ENCODE assay signal across 23 cellular contexts in the genomic region with DNA sequence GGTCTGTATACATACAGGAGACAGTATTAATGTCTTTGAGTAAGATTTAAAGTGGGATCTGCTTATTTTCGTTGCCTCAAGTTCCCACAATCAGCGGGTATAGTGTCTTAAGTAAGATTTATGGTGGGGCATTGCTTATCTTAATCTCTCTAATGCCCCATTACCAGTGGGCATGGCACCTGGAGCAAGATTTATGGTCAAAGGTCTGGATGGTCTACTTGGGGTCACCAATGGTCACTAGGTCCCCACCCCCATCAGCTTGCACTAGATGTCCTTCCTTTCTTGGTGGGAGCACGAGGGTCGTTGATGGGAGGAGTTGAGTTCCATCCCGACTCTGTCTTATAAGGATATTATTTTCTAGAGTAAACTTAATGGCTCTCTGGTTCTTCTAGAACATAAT.
DNase-seq lines count a peak whose midpoint lies in the region; ATAC-seq and TF ChIP-seq lines count a peak whose summit lies in the region.
"Had no signal": no experiment of that assay in that cellular context is flagged by ENCODE, and none has a peak within 500 bp of the region (broad histone marks: within the 10 kb centered on the region; RNA-seq: fewer than 3 reads in every experiment).

No MANE protein-coding gene starts in this region.

- H3K36me3 Mint-ChIP-seq in activated T-helper 1 cell treated with anti-CD3 and anti-CD28 coated beads, Interleukin-12 subunit alpha, Interleukin-12 subunit beta, Interleukin-2, Interleukin-4 antibody, amounts not matched to agents 30 ng/mL and 10 ng/mL and 1 ng/mL, durations not matched to agents 14 hours and 24 hours and 36 hours (ENCODE audit: low read depth): no peaks in the 10 kb centered on the region
- H3K36me3 Mint-ChIP-seq: CD14-positive monocyte; CD4-positive, alpha-beta memory T cell; CD4-positive, CD25-positive, alpha-beta regulatory T cell; CD8-positive, alpha-beta memory T cell had no signal

- no peak overlapping the region for H3K27ac Mint-ChIP-seq in stimulated activated naive CD8-positive, alpha-beta T cell treated with anti-CD3 and anti-CD28 coated beads, Interleukin-15, amount 100 ng/mL, for 72 hours
- no peak overlapping the region for H3K27ac Mint-ChIP-seq in activated T-helper 1 cell treated with anti-CD3 and anti-CD28 coated beads, Interleukin-12 subunit alpha, Interleukin-12 subunit beta, Interleukin-2, Interleukin-4 antibody, amounts not matched to agents 30 ng/mL and 10 ng/mL and 1 ng/mL, durations not matched to agents 14 hours and 24 hours and 36 hours
- H3K27ac Mint-ChIP-seq: CD14-positive monocyte; CD4-positive, alpha-beta memory T cell; CD4-positive, CD25-positive, alpha-beta regulatory T cell; CD8-positive, alpha-beta memory T cell had no signal

- no peak overlapping the region for H3K4me3 Mint-ChIP-seq in stimulated activated naive CD8-positive, alpha-beta T cell treated with anti-CD3 and anti-CD28 coated beads, Interleukin-15, amount 100 ng/mL, for 72 hours
- H3K4me3 Mint-ChIP-seq in activated T-helper 1 cell treated with anti-CD3 and anti-CD28 coated beads, Interleukin-12 subunit alpha, Interleukin-12 subunit beta, Interleukin-2, Interleukin-4 antibody, amounts not matched to agents 30 ng/mL and 10 ng/mL and 1 ng/mL, durations not matched to agents 14 hours and 24 hours and 36 hours: no peak overlapping the region
- H3K4me3 Mint-ChIP-seq: CD14-positive monocyte; CD4-positive, alpha-beta memory T cell; CD8-positive, alpha-beta memory T cell had no signal

- H3K4me1 Mint-ChIP-seq in stimulated activated naive CD8-positive, alpha-beta T cell treated with anti-CD3 and anti-CD28 coated beads, Interleukin-15, amount 100 ng/mL, for 72 hours: no peaks in the 10 kb centered on the region
- H3K4me1 Mint-ChIP-seq in activated T-helper 1 cell treated with anti-CD3 and anti-CD28 coated beads, Interleukin-12 subunit alpha, Interleukin-12 subunit beta, Interleukin-2, Interleukin-4 antibody, amounts not matched to agents 30 ng/mL and 10 ng/mL and 1 ng/mL, durations not matched to agents 14 hours and 24 hours and 36 hours (ENCODE audit: low read depth): no peaks in the 10 kb centered on the region
- H3K4me1 Mint-ChIP-seq: CD14-positive monocyte; CD4-positive, alpha-beta memory T cell; CD4-positive, CD25-positive, alpha-beta regulatory T cell; CD8-positive, alpha-beta memory T cell had no signal

- no peaks in the 10 kb centered on the region for H3K27me3 Mint-ChIP-seq in stimulated activated naive CD8-positive, alpha-beta T cell treated with anti-CD3 and anti-CD28 coated beads, Interleukin-15, amount 100 ng/mL, for 72 hours
- H3K27me3 Mint-ChIP-seq in activated T-helper 1 cell treated with anti-CD3 and anti-CD28 coated beads, Interleukin-12 subunit alpha, Interleukin-12 subunit beta, Interleukin-2, Interleukin-4 antibody, amounts not matched to agents 30 ng/mL and 10 ng/mL and 1 ng/mL, durations not matched to agents 14 hours and 24 hours and 36 hours (ENCODE audit: insufficient read depth): no peaks in the 10 kb centered on the region
- H3K27me3 Mint-ChIP-seq: CD4-positive, alpha-beta memory T cell; CD8-positive, alpha-beta memory T cell had no signal

- no peak for ATAC-seq in stimulated activated naive CD8-positive, alpha-beta T cell treated with anti-CD3 and anti-CD28 coated beads, Interleukin-15, amount 100 ng/mL, for 72 hours
- ATAC-seq: GM12878 had no signal

- H3K9me3 ChIP-seq in WERI-Rb-1 (ENCODE audit: severe bottlenecking): no peaks in the 10 kb centered on the region
- H3K9me3 ChIP-seq: BE2C, BLaER1 had no signal

- no peak for TF ChIP-seq CTCF in WERI-Rb-1 (IDR thresholded peaks at IDR 0.05; ENCODE audit: low read depth, low read length)

- H3K9me3 Mint-ChIP-seq in stimulated activated naive CD8-positive, alpha-beta T cell treated with anti-CD3 and anti-CD28 coated beads, Interleukin-15, amount 100 ng/mL, for 72 hours: peaks cover 10 to 14% of the 10 kb centered on the region in 2 donors
- peaks cover 3% of the 10 kb centered on the region for H3K9me3 Mint-ChIP-seq in activated T-helper 1 cell treated with anti-CD3 and anti-CD28 coated beads, Interleukin-12 subunit alpha, Interleukin-12 subunit beta, Interleukin-2, Interleukin-4 antibody, amounts not matched to agents 30 ng/mL and 10 ng/mL and 1 ng/mL, durations not matched to agents 14 hours and 24 hours and 36 hours

- DNase-seq in WERI-Rb-1 (peak; percentile 18), left kidney (ENCODE audit: low read depth, low spot score) (peak; percentile 54), SHP77 (lab: John Stamatoyannopoulos, UW) (no peak)
- DNase-seq in stimulated activated naive CD8-positive, alpha-beta T cell treated with anti-CD3 and anti-CD28 coated beads, Interleukin-15, amount 100 ng/mL, for 72 hours: no peak
- DNase-seq in activated T-helper 1 cell treated with anti-CD3 and anti-CD28 coated beads, Interleukin-12 subunit alpha, Interleukin-12 subunit beta, Interleukin-2, Interleukin-4 antibody, amounts not matched to agents 30 ng/mL and 10 ng/mL and 1 ng/mL, durations not matched to agents 14 hours and 24 hours and 36 hours (ENCODE audit: low spot score): no peak
- DNase-seq: 8988T; ACHN; BE2C; C1 segment of cervical spinal cord; CD4-positive, alpha-beta memory T cell; CD4-positive, CD25-positive, alpha-beta regulatory T cell; CD8-positive, alpha-beta memory T cell; COR-L47; DMS 273 treated with DMSO at 0.1 percent for 48 hours; DMS153; DMS53; DMS79; DND-41; EL; GDM1 had no signal

- H3K36me3 ChIP-seq in WERI-Rb-1: no peaks in the 10 kb centered on the region
- H3K36me3 ChIP-seq: BE2C, BLaER1 had no signal

- H3K27me3 ChIP-seq in WERI-Rb-1 (ENCODE audit: insufficient read depth, low read depth, severe bottlenecking): no peaks in the 10 kb centered on the region
- H3K27me3 ChIP-seq: BE2C, BLaER1 had no signal

- no peak overlapping the region for H3K4me3 ChIP-seq in WERI-Rb-1 (ENCODE audit: low read depth, low read length)
- H3K4me3 ChIP-seq: BLaER1, GM12878 had no signal

- intact Hi-C loops in activated T-helper 1 cell treated with anti-CD3 and anti-CD28 coated beads, Interleukin-12 subunit alpha, Interleukin-12 subunit beta, Interleukin-2, Interleukin-4 antibody, amounts not matched to agents 30 ng/mL and 10 ng/mL and 1 ng/mL, durations not matched to agents 14 hours and 24 hours and 36 hours (cut with micrococcal nuclease): no loop called here

- no peak overlapping the region for H3K27ac ChIP-seq in WERI-Rb-1
- H3K27ac ChIP-seq: BLaER1 had no signal

Comparison
In these comparisons a context has a peak if more than half of its experiments do, and no peak if none do; other contexts are left out.
1. DNase-seq: peak in WERI-Rb-1 (single experiment) and left kidney (single experiment); none in stimulated activated naive CD8-positive, alpha-beta T cell treated with anti-CD3 and anti-CD28 coated beads, Interleukin-15, amount 100 ng/mL, for 72 hours (0 of 2), activated T-helper 1 cell treated with anti-CD3 and anti-CD28 coated beads, Interleukin-12 subunit alpha, Interleukin-12 subunit beta, Interleukin-2, Interleukin-4 antibody, amounts not matched to agents 30 ng/mL and 10 ng/mL and 1 ng/mL, durations not matched to agents 14 hours and 24 hours and 36 hours (single experiment) and SHP77 (0 of 2).